Comparison of ENCODE assay signal across 15 cellular contexts in the genomic region with DNA sequence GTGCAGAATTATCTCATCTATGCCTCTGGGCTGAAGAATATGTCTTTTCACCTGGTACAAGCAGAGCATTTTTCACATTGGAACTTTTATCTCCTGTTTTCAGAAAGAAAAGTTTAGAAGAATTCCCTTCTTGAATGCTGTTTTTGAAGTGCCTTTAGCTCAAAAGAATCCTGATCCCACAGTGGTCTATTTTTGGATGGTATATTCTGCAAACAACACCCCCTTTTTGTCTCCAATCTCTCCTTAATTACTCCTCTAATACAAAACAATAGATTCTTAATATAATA. TPM values are rescaled to one million over a fixed set of nuclear protein-coding genes. Genes with fewer than 3 reads are reported as not detected.
DNase-seq lines count a peak whose midpoint lies in the region; ATAC-seq and TF ChIP-seq lines count a peak whose summit lies in the region.
"Had no signal": no experiment of that assay in that cellular context is flagged by ENCODE, and none has a peak within 500 bp of the region (broad histone marks: within the 10 kb centered on the region; RNA-seq: fewer than 3 reads in every experiment).

No MANE protein-coding gene starts in this region.

- H3K27me3 ChIP-seq in OCI-LY1 (ENCODE audit: insufficient read depth, low read length), result no peaks in the 10 kb centered on the region
- H3K27me3 ChIP-seq in naive thymus-derived CD4-positive, alpha-beta T cell (ENCODE audit: control insufficient read depth in 2 of 2, insufficient read depth in 2 of 2, low read length in 2 of 2), result no peaks in the 10 kb centered on the region

- TF ChIP-seq CTCF in natural killer cell (IDR thresholded peaks at IDR 0.05) (no peak), OCI-LY1 (IDR thresholded peaks at IDR 0.05; ENCODE audit: low read length) (no peak), brain (conservative IDR thresholded peaks at IDR 0.05) (no peak)

- H3K27me3 Mint-ChIP-seq in natural killer cell treated with Interleukin-12 subunit alpha and Interleukin-12 subunit beta and Interleukin-15 and Interleukin-18, amount 100 ng/mL, for 72 hours, result no peaks in the 10 kb centered on the region
- H3K27me3 Mint-ChIP-seq in natural killer cell (ENCODE audit: low read depth in 2 of 2), result peaks cover 0 to 2% of the 10 kb centered on the region in 2 donors
- peaks cover 9% of the 10 kb centered on the region for H3K27me3 Mint-ChIP-seq in brain
- peaks cover 0 to 7% (median 0%) of the 10 kb centered on the region in 5 donors for H3K27me3 Mint-ChIP-seq in naive thymus-derived CD4-positive, alpha-beta T cell
- H3K27me3 Mint-ChIP-seq: T-helper 17 cell had no signal

- H3K36me3 Mint-ChIP-seq in natural killer cell treated with Interleukin-12 subunit alpha and Interleukin-12 subunit beta and Interleukin-15 and Interleukin-18, amount 100 ng/mL, for 72 hours, result no peaks in the 10 kb centered on the region
- no peaks in the 10 kb centered on the region for H3K36me3 Mint-ChIP-seq in natural killer cell
- no peaks in the 10 kb centered on the region for H3K36me3 Mint-ChIP-seq in brain
- H3K36me3 Mint-ChIP-seq in naive thymus-derived CD4-positive, alpha-beta T cell, result no peaks in the 10 kb centered on the region

- H3K27ac Mint-ChIP-seq in natural killer cell treated with Interleukin-12 subunit alpha and Interleukin-12 subunit beta and Interleukin-15 and Interleukin-18, amount 100 ng/mL, for 72 hours, result peak overlapping the region; percentile 90 to 99
- no peak overlapping the region for H3K27ac Mint-ChIP-seq in natural killer cell
- H3K27ac Mint-ChIP-seq in brain, result peak overlapping the region in 1 of 5 experiments; percentile 94
- no peak overlapping the region for H3K27ac Mint-ChIP-seq in naive thymus-derived CD4-positive, alpha-beta T cell

- intact Hi-C loops in natural killer cell (cut with micrococcal nuclease), result loop anchor here (5.0 to 10.0 kb wide), 6 partner anchors 165 to 1865 kb away; a partner anchor contains a TSS
- intact Hi-C loops in naive thymus-derived CD4-positive, alpha-beta T cell (cut with micrococcal nuclease), result loop anchor here (5.0 to 10.0 kb wide), 4 partner anchors 505 to 1783 kb away; a partner anchor contains a TSS

- peaks cover 43% of the 10 kb centered on the region for H3F3A ChIP-seq in OCI-LY1 (ENCODE audit: insufficient read depth, low read length)

- CTCF ChIA-PET in naive thymus-derived CD4-positive, alpha-beta T cell (lab: Charles Lee), result interaction anchor here (6.6 kb wide), 1 partner anchor 16 kb away, joined by 69 read pairs; a partner anchor contains a TSS

- no peaks in the 10 kb centered on the region for H3K36me3 ChIP-seq in OCI-LY1 (ENCODE audit: insufficient read depth, low read length)
- no peaks in the 10 kb centered on the region for H3K36me3 ChIP-seq in naive thymus-derived CD4-positive, alpha-beta T cell (ENCODE audit: control insufficient read depth in 2 of 3, insufficient read depth in 3 of 3, low read length in 3 of 3)

- no peaks in the 10 kb centered on the region for H3K9me3 Mint-ChIP-seq in natural killer cell treated with Interleukin-12 subunit alpha and Interleukin-12 subunit beta and Interleukin-15 and Interleukin-18, amount 100 ng/mL, for 72 hours
- H3K9me3 Mint-ChIP-seq in natural killer cell (no peaks in the 10 kb centered on the region), brain (no peaks in the 10 kb centered on the region)
- peaks cover 0 to 6% (median 0%) of the 10 kb centered on the region in 11 donors for H3K9me3 Mint-ChIP-seq in naive thymus-derived CD4-positive, alpha-beta T cell
- H3K9me3 Mint-ChIP-seq: stimulated activated effector memory CD8-positive, alpha-beta T cell treated with anti-CD3 and anti-CD28 coated beads, Interleukin-12 subunit alpha, Interleukin-12 subunit beta, amount 100 ng/mL, for 72 hours had no signal

- no peak overlapping the region for H3K4me3 Mint-ChIP-seq in natural killer cell treated with Interleukin-12 subunit alpha and Interleukin-12 subunit beta and Interleukin-15 and Interleukin-18, amount 100 ng/mL, for 72 hours
- H3K4me3 Mint-ChIP-seq in natural killer cell (no peak overlapping the region), brain (peak overlapping the region in 3 of 5 experiments; percentile 47 to 68 (median 50))
- peak overlapping the region in 1 of 10 donors; percentile 15 for H3K4me3 Mint-ChIP-seq in naive thymus-derived CD4-positive, alpha-beta T cell

- peaks cover 71% of the 10 kb centered on the region for H3K4me1 ChIP-seq in OCI-LY1 (ENCODE audit: insufficient read depth, low read length, severe bottlenecking)
- peaks cover 31 to 36% of the 10 kb centered on the region in 2 donors for H3K4me1 ChIP-seq in naive thymus-derived CD4-positive, alpha-beta T cell (ENCODE audit: control insufficient read depth in 2 of 2, insufficient read depth in 2 of 2, low read length in 2 of 2)

- peak overlapping the region; percentile 69 for H3K4me3 ChIP-seq in OCI-LY1 (ENCODE audit: low read depth, low read length, poor library complexity, severe bottlenecking)
- no peak overlapping the region for H3K4me3 ChIP-seq in naive thymus-derived CD4-positive, alpha-beta T cell (ENCODE audit: low read length)

- POLR2A ChIA-PET in naive thymus-derived CD4-positive, alpha-beta T cell (lab: Charles Lee), result interaction anchor here (0.7 to 42.5 kb wide), 19 partner anchors 6 to 1864 kb away, joined by 3 to 2497 read pairs (median 35); a partner anchor contains a TSS

- H3K79me2 ChIP-seq in OCI-LY1 (ENCODE audit: insufficient read depth, low read length), result no peaks in the 10 kb centered on the region

- no peak for ATAC-seq in natural killer cell treated with Interleukin-12 subunit alpha and Interleukin-12 subunit beta and Interleukin-15 and Interleukin-18, amount 100 ng/mL, for 72 hours
- ATAC-seq in natural killer cell, result no peak
- no peak for ATAC-seq in naive thymus-derived CD4-positive, alpha-beta T cell
- ATAC-seq in GM21423 (IDR thresholded peaks at IDR 0.05; ENCODE audit: unreplicated experiment), result no peak
- no peak for ATAC-seq in HG02642 (IDR thresholded peaks at IDR 0.05; ENCODE audit: poor library complexity, unreplicated experiment)
- ATAC-seq: right cardiac atrium; stimulated activated effector memory CD8-positive, alpha-beta T cell treated with anti-CD3 and anti-CD28 coated beads, Interleukin-12 subunit alpha, Interleukin-12 subunit beta, amount 100 ng/mL, for 72 hours; T-helper 17 cell had no signal

- no peak for DNase-seq in natural killer cell treated with Interleukin-12 subunit alpha and Interleukin-12 subunit beta and Interleukin-15 and Interleukin-18, amount 100 ng/mL, for 72 hours (ENCODE audit: low spot score)
- DNase-seq in natural killer cell (no peak), occipital lobe (lab: John Stamatoyannopoulos, UW) (no peak)
- DNase-seq in naive thymus-derived CD4-positive, alpha-beta T cell, result no peak
- DNase-seq: activated CD4-positive, alpha-beta T cell treated with anti-CD3 and anti-CD28 coated beads, Interleukin-2, amount 50 U/mL, for 48 hours; activated naive CD4-positive, alpha-beta T cell treated with Interleukin-2 at 50 U/mL for 16 hours; NCI-H2171 treated with DMSO at 0.1 percent for 48 hours; right cardiac atrium; stimulated activated CD4-positive, alpha-beta T cell treated with anti-CD3 and anti-CD28 coated beads, Interleukin-4, amount 100 ng/mL, for 24 hours; T-helper 17 cell had no signal

- peak overlapping the region; percentile 83 for H3K4me2 ChIP-seq in OCI-LY1 (ENCODE audit: low read length)

- no peaks in the 10 kb centered on the region for H3K9me3 ChIP-seq in OCI-LY1 (ENCODE audit: low read length)
- no peaks in the 10 kb centered on the region for H3K9me3 ChIP-seq in naive thymus-derived CD4-positive, alpha-beta T cell (ENCODE audit: control insufficient read depth in 2 of 3, low read length in 3 of 3)

- H3K9ac ChIP-seq in OCI-LY1 (ENCODE audit: low read length), result peak overlapping the region; percentile 78

- peak overlapping the region; percentile 100 for H3K27ac ChIP-seq in OCI-LY1 (ENCODE audit: low read depth, low read length, poor library complexity, severe bottlenecking)
- no peak overlapping the region for H3K27ac ChIP-seq in naive thymus-derived CD4-positive, alpha-beta T cell (ENCODE audit: low read depth, low read length)

- H2AFZ ChIP-seq in OCI-LY1 (ENCODE audit: low read length), result no peak overlapping the region

- H4K20me1 ChIP-seq in OCI-LY1 (ENCODE audit: insufficient read depth, low read length), result no peaks in the 10 kb centered on the region

- no peaks in the 10 kb centered on the region for H3K9me2 ChIP-seq in OCI-LY1 (ENCODE audit: low read depth, low read length)

- H3K4me1 Mint-ChIP-seq in natural killer cell treated with Interleukin-12 subunit alpha and Interleukin-12 subunit beta and Interleukin-15 and Interleukin-18, amount 100 ng/mL, for 72 hours (ENCODE audit: low read depth in 2 of 2), result peaks cover 61 to 75% of the 10 kb centered on the region in 2 donors
- H3K4me1 Mint-ChIP-seq in natural killer cell (peaks cover 57 to 62% of the 10 kb centered on the region in 2 donors), brain (peaks cover 71% of the 10 kb centered on the region)
- H3K4me1 Mint-ChIP-seq in naive thymus-derived CD4-positive, alpha-beta T cell, result peaks cover 19 to 79% (median 52%) of the 10 kb centered on the region in 7 donors

RNA-seq across cellular contexts. Expression of a gene that starts 57.7 kb away (rescaled TPM):
- total RNA-seq in natural killer cell treated with Interleukin-12 subunit alpha and Interleukin-12 subunit beta and Interleukin-15 and Interleukin-18, amount 100 ng/mL, for 72 hours, result 1 to 10 TPM in 1 of 2 donors, under 1 TPM in 1; 0.62 to 1.5 TPM
- total RNA-seq in natural killer cell (1 to 10 TPM; 1.5 to 2.3 (median 1.8) TPM), occipital lobe (1.1 TPM)
- polyA plus RNA-seq in brain (ENCODE audit: insufficient read depth, low read depth, low replicate concordance), result 1.6 TPM
- 1 to 10 TPM; 1.5 to 4.6 (median 2.5) TPM for total RNA-seq in naive thymus-derived CD4-positive, alpha-beta T cell
- under 1 TPM; 0.65 to 0.85 TPM for polyA plus RNA-seq in naive thymus-derived CD4-positive, alpha-beta T cell

Comparison
In these comparisons a context has a peak if more than half of its experiments do, and no peak if none do; other contexts are left out.
1. H3K27ac Mint-ChIP-seq: peak in natural killer cell treated with Interleukin-12 subunit alpha and Interleukin-12 subunit beta and Interleukin-15 and Interleukin-18, amount 100 ng/mL, for 72 hours (2 of 2); none in natural killer cell (0 of 2) and naive thymus-derived CD4-positive, alpha-beta T cell (0 of 9).
2. H3K4me3 Mint-ChIP-seq: peak in brain (3 of 5); none in natural killer cell treated with Interleukin-12 subunit alpha and Interleukin-12 subunit beta and Interleukin-15 and Interleukin-18, amount 100 ng/mL, for 72 hours (single experiment) and natural killer cell (single experiment).